In the genomic region with DNA sequence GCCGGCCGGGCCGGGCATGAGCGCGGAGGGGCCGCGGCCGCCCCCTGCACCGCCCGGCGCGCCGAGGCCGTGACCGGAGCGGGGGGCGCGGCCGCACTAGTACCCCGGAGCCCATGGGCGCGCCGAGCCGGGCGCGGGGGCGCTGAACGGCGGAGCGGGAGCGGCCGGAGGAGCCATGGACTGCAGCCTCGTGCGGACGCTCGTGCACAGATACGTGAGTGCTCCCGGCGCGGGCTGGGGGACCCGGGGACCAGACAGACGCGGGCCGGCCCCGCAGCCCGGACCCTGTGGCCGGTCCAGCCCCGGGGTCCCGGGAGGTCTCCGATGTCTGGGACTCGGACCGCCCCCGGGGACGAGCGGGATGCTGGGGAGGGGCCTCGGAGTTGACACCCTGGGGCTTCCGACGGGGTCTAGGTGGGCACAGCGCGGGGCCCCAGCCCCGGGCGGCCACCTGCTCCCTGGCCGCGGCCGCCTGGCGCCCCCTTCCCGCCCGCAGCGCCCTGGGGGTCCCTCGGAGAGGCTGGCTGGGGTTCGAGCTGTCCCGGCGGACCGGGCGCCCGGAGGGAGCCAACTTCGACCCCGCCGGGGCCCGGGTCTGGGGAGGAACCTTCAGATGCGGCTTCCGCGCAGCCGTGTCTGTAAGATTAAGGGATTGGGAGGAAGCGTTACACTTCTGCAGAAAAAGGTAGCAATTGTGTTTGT, we compare ENCODE assay signal across 8 cellular contexts. TPM values are rescaled to one million over a fixed set of nuclear protein-coding genes. Genes with fewer than 3 reads are reported as not detected.
DNase-seq lines count a peak whose midpoint lies in the region; ATAC-seq, FAIRE-seq and TF ChIP-seq lines count a peak whose summit lies in the region.

No MANE protein-coding gene starts in this region.

- H3K27me3 ChIP-seq in OCI-LY3 (ENCODE audit: low read depth, low read length) (no peaks in the 10 kb centered on the region), astrocyte (ENCODE audit: insufficient read depth, low read length) (peaks cover 16% of the 10 kb centered on the region), iPS-15b (ENCODE audit: control insufficient read depth, insufficient read depth, low read length) (no peaks in the 10 kb centered on the region), skeletal muscle satellite cell (ENCODE audit: control insufficient read depth, insufficient read depth, low read length) (no peaks in the 10 kb centered on the region)

- H4K20me1 ChIP-seq in OCI-LY3 (ENCODE audit: insufficient read depth, low read length) (peaks cover 39% of the 10 kb centered on the region), astrocyte (ENCODE audit: insufficient read depth, low read length) (peaks cover 21% of the 10 kb centered on the region)

- H3K27me3 Mint-ChIP-seq in astrocyte (ENCODE audit: low read depth, unreplicated experiment), result peaks cover 2% of the 10 kb centered on the region

- peaks cover 24% of the 10 kb centered on the region for H3K4me1 Mint-ChIP-seq in astrocyte (ENCODE audit: low read depth, unreplicated experiment)

- peak overlapping the region; percentile 90 for H3K4me3 Mint-ChIP-seq in astrocyte (ENCODE audit: unreplicated experiment)

- no peaks in the 10 kb centered on the region for H3K9me3 Mint-ChIP-seq in astrocyte (ENCODE audit: unreplicated experiment)

- H3K4me2 ChIP-seq in OCI-LY3 (ENCODE audit: low read length) (peak overlapping the region; percentile 72), astrocyte (ENCODE audit: low read length) (peak overlapping the region; percentile 91), skeletal muscle satellite cell (ENCODE audit: low read length) (peak overlapping the region; percentile 88)

- H3K4me1 ChIP-seq in OCI-LY3 (ENCODE audit: low read length), result peaks cover 37% of the 10 kb centered on the region
- peaks cover 6% of the 10 kb centered on the region for H3K4me1 ChIP-seq in astrocyte (ENCODE audit: insufficient read depth, low read length)
- peaks cover 6% of the 10 kb centered on the region for H3K4me1 ChIP-seq in iPS-15b (ENCODE audit: control insufficient read depth, insufficient read depth, low read length)
- peaks cover 10% of the 10 kb centered on the region for H3K4me1 ChIP-seq in skeletal muscle satellite cell (ENCODE audit: control insufficient read depth, insufficient read depth, low read length)

- H3K36me3 ChIP-seq in OCI-LY3 (replicated peaks; ENCODE audit: low read depth, low read length), result no peaks in the 10 kb centered on the region
- H3K36me3 ChIP-seq in astrocyte (ENCODE audit: insufficient read depth, low read length), result no peaks in the 10 kb centered on the region
- H3K36me3 ChIP-seq in iPS-15b (ENCODE audit: control insufficient read depth, insufficient read depth, low read length), result no peaks in the 10 kb centered on the region
- H3K36me3 ChIP-seq in skeletal muscle satellite cell (ENCODE audit: insufficient read depth, low read length), result no peaks in the 10 kb centered on the region

- peak overlapping the region; percentile 81 for H3K27ac Mint-ChIP-seq in astrocyte (ENCODE audit: unreplicated experiment)

- peak overlapping the region; percentile 82 for H3K4me3 ChIP-seq in OCI-LY3 (ENCODE audit: low read length)
- peak overlapping the region; percentile 61 for H3K4me3 ChIP-seq in astrocyte (ENCODE audit: insufficient read depth, low read depth, low read length)
- peak overlapping the region; percentile 66 for H3K4me3 ChIP-seq in iPS-15b (ENCODE audit: low read depth, low read length)
- H3K4me3 ChIP-seq in skeletal muscle satellite cell (ENCODE audit: low read length), result peak overlapping the region; percentile 86

- peaks cover 49% of the 10 kb centered on the region for H3K79me2 ChIP-seq in OCI-LY3 (ENCODE audit: low read length)
- H3K79me2 ChIP-seq in astrocyte (ENCODE audit: insufficient read depth, low read length), result peaks cover 12% of the 10 kb centered on the region

- H3K9ac ChIP-seq in OCI-LY3 (ENCODE audit: low read length) (peak overlapping the region; percentile 92), astrocyte (ENCODE audit: low read length) (peak overlapping the region; percentile 78), iPS-15b (ENCODE audit: low read depth, low read length) (peak overlapping the region; percentile 83), skeletal muscle satellite cell (ENCODE audit: low read depth, low read length) (peak overlapping the region; percentile 80)

- H3K9me3 ChIP-seq in OCI-LY3 (ENCODE audit: insufficient read depth, low read length) (no peaks in the 10 kb centered on the region), astrocyte (ENCODE audit: insufficient read depth, low read depth, low read length) (no peaks in the 10 kb centered on the region), iPS-15b (ENCODE audit: control insufficient read depth, insufficient read depth, low read length) (no peaks in the 10 kb centered on the region), skeletal muscle satellite cell (replicated peaks; ENCODE audit: low read length) (no peaks in the 10 kb centered on the region)

- peak overlapping the region; percentile 30 for H3K27ac ChIP-seq in OCI-LY3 (ENCODE audit: low read length)
- H3K27ac ChIP-seq in astrocyte (ENCODE audit: low read depth, low read length), result no peak overlapping the region

- ATAC-seq in GM18505 (IDR thresholded peaks at IDR 0.05; ENCODE audit: unreplicated experiment) (peak; percentile 22), HG02884 (IDR thresholded peaks at IDR 0.05; ENCODE audit: unreplicated experiment) (peak; percentile 25)

- no peaks in the 10 kb centered on the region for H3K36me3 Mint-ChIP-seq in astrocyte (ENCODE audit: low read depth, unreplicated experiment)

- peak; percentile 38 for DNase-seq in AG08395 (ENCODE audit: low spot score)
- DNase-seq in astrocyte (ENCODE audit: low read depth), result peak; percentile 36
- DNase-seq in cortex of kidney (lab: John Stamatoyannopoulos, UW), result no peak

- TF ChIP-seq POLR2A in GM18505 (IDR thresholded peaks at IDR 0.05; ENCODE audit: borderline replicate concordance, extremely low read depth, insufficient read depth, insufficient read length), result no peak

- TF ChIP-seq CTCF in OCI-LY3 (IDR thresholded peaks at IDR 0.05; ENCODE audit: low read depth, low read length) (no peak), astrocyte (IDR thresholded peaks at IDR 0.05; ENCODE audit: insufficient read depth, low read depth, low read length) (no peak)

- H2AFZ ChIP-seq in OCI-LY3 (ENCODE audit: low read depth, low read length), result peak overlapping the region; percentile 35; the same call in 1 of the 2 replicates
- peak overlapping the region; percentile 81 for H2AFZ ChIP-seq in astrocyte (ENCODE audit: low read depth, low read length)

- no peak for FAIRE-seq in astrocyte (lab: Jason Lieb, UNC)

RNA-seq across cellular contexts. Expression of gene ATP11A, which starts 0.6 kb away (rescaled TPM):
- total RNA-seq in astrocyte, result 35.7 and 38.9 TPM in 2 replicates
- 7.2 and 7.6 TPM in 2 replicates for total RNA-seq in skeletal muscle satellite cell (2012; rRNA removed)
